28 cellular contexts compared by ENCODE assay signal in the genomic region with DNA sequence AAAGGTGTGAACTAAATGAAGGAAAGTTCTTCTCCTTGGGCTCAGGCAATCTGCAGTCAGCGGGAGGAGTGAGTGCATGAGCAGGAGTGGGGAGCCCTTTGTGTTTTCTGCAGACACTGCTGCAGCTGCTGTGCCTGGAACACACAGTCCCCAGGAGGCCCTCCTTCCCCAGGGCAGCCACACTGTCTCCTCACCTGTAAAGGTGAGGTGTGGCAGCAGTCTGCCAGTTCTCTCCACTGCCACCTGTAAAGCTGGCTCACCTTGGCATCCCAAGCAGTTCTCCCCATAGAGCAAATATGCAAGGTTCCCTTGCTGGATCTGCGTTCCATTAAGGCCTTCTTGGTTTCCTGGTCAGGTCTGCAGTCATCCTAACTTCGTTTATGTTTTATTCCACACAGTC. TPM values are rescaled to one million over a fixed set of nuclear protein-coding genes. Genes with fewer than 3 reads are reported as not detected.
"Had no signal": no experiment of that assay in that cellular context is flagged by ENCODE, and none has a peak within 500 bp of the region (broad histone marks: within the 10 kb centered on the region; RNA-seq: fewer than 3 reads in every experiment).

No MANE protein-coding gene starts in this region.

- H2AFZ ChIP-seq: neural progenitor cell had no signal

- H3K27me3 ChIP-seq: right atrium auricular region, testis, vagina had no signal

- H3K36me3 ChIP-seq: gastrocnemius medialis, neural progenitor cell, prostate gland, right atrium auricular region, tibial artery, upper lobe of left lung, vagina had no signal

- H3K27ac ChIP-seq: dorsolateral prefrontal cortex, gastrocnemius medialis, neural progenitor cell, prostate gland, right atrium auricular region, testis, tibial artery, upper lobe of left lung, vagina had no signal

- H3K4me2 ChIP-seq: neural progenitor cell, smooth muscle cell had no signal

- DNase-seq: dorsolateral prefrontal cortex; effector CD4-positive, alpha-beta T cell; gastrocnemius medialis; head of caudate nucleus; naive B cell; stimulated activated CD4-positive, alpha-beta T cell treated with anti-CD3 and anti-CD28 coated beads, Interleukin-12 subunit alpha, Interleukin-12 subunit beta, amount 100 ng/mL, for 4 hours; stimulated activated CD4-positive, alpha-beta T cell treated with anti-CD3 and anti-CD28 coated beads, Interleukin-1b, Interleukin-23, amount 100 ng/mL, for 48 hours; stimulated activated CD4-positive, alpha-beta T cell treated with anti-CD3 and anti-CD28 coated beads, Interleukin-4, amount 100 ng/mL, for 1 hour; stimulated activated CD8-positive, alpha-beta memory T cell treated with anti-CD3 and anti-CD28 coated beads, Interleukin-4, amount 100 ng/mL, for 48 hours; stimulated activated naive CD4-positive, alpha-beta T cell; substantia nigra; testis; tibial artery; upper lobe of left lung had no signal

- H3K4me1 ChIP-seq: prostate gland, right atrium auricular region, testis had no signal

- H3K9me3 ChIP-seq: gastrocnemius medialis, prostate gland, right atrium auricular region, testis, tibial artery, upper lobe of left lung, vagina had no signal

- H3K9ac ChIP-seq: neural progenitor cell had no signal

- H3K4me3 ChIP-seq: dorsolateral prefrontal cortex, gastrocnemius medialis, lung, neural progenitor cell, prostate gland, right atrium auricular region, smooth muscle cell, testis, tibial artery, upper lobe of left lung, vagina had no signal

- FAIRE-seq: colon, keratinocyte had no signal

RNA-seq across cellular contexts. Expression of a gene that starts 5.2 kb away (rescaled TPM):
- total RNA-seq: fibroblast of villous mesenchyme, gastrocnemius medialis, glomerular endothelial cell, left lobe of liver, liver, mononuclear cell, osteoblast, smooth muscle cell had no signal
- polyA plus RNA-seq: keratinocyte, liver, smooth muscle cell had no signal
